Comparison of ENCODE assay signal across 8 cellular contexts in the genomic region with DNA sequence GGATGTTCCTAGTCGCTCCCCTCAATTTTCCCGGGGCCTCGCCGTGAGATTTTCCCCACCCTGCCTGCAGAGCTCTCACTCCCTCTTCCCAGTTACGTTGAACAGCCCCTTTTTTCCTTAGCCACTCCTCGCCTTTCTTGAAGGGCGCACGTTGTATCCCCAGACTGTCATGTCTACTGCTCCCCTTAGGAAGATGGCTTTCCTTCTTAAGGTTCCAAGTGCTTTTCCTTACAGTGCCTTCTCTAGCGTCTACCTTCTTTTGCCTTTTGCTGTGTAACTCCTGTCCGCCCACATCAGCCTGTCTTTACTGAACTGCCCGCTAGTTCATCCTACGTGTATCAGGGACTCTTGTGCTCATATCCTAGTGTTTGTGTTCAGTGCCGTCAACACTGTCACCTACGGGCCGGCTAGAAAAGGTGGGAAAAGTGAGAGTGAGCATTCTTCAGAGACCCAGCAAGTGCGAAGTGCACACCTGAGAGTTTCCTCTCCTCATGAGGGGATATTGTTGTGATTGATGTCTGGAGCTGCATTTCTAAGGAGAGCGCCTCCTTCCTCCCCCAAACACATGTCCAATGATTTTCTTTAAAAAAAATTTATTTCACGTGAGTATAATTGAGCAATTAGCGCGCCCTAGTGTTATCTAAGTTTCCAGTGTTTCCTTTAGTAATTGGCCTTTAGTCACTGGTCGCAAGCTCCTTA. TPM values are rescaled to one million over a fixed set of nuclear protein-coding genes. Genes with fewer than 3 reads are reported as not detected.
DNase-seq lines count a peak whose midpoint lies in the region; ATAC-seq and FAIRE-seq lines count a peak whose summit lies in the region.

No MANE protein-coding gene starts in this region.

- intact Hi-C loops in left ventricle myocardium superior (cut with micrococcal nuclease), result no loop called here

- peak; percentile 75 for DNase-seq in DMS53 (lab: John Stamatoyannopoulos, UW)
- DNase-seq in HS-27A (ENCODE audit: low read depth), result peak; percentile 7
- peak; percentile 52 for DNase-seq in RCC 7860 (ENCODE audit: low spot score)
- peak; percentile 41 for DNase-seq in amniotic epithelial cell (ENCODE audit: low read depth)
- DNase-seq in left ventricle myocardium superior, result no peak
- peak; percentile 29 for DNase-seq in putamen (ENCODE audit: low spot score)
- DNase-seq in effector CD4-positive, alpha-beta T cell, result no peak

- ATAC-seq in left ventricle myocardium superior (peak; percentile 16), GM21360 (IDR thresholded peaks at IDR 0.05; ENCODE audit: unreplicated experiment) (no peak)

- FAIRE-seq in RCC 7860 (lab: Jason Lieb, UNC), result no peak

RNA-seq across cellular contexts. Expression of gene CAMLG, which starts 0.8 kb away (rescaled TPM):
- total RNA-seq in left ventricle myocardium superior, result 17.3 TPM

RNA-seq across cellular contexts. Expression of gene DDX46, which starts 19.5 kb away (rescaled TPM):
- total RNA-seq in left ventricle myocardium superior, result 32.8 TPM

Comparison
In these comparisons a context has a peak if more than half of its experiments do, and no peak if none do; other contexts are left out.
1. DNase-seq: peak in DMS53 (single experiment), HS-27A (single experiment), RCC 7860 (single experiment), amniotic epithelial cell (single experiment) and putamen (single experiment); none in left ventricle myocardium superior (single experiment) and effector CD4-positive, alpha-beta T cell (single experiment).